8 cellular contexts compared by ENCODE assay signal in the genomic region with DNA sequence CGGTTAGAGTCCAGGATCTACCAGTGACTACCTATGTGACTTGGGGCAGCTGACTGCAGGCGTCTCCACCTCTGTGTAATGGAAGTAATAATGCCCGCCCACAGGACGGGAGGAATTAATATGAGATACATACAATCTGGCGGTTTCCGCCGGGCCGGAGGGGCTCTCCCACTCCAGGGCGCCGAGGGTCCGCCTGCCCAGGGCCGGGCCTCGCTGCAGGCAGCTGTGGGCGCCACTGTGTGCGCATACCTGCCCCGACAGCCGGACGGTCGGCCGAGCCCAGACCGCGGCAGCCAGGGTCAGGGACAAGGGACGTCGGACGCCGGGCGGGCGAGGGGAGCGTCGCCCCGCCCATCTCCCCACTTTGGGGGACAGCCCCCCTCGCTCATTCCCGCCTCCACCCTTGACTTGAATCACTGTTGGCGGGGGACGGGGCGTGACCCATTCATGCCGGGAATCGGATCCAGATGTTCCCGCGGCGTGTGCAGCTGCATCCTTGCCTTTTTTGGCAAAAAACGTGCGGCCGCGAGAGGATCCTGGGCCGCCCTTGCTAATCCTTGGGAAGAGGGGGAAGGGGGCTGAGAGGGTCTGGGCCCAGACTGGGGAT. TPM values are rescaled to one million over a fixed set of nuclear protein-coding genes. Genes with fewer than 3 reads are reported as not detected.
DNase-seq lines count a peak whose midpoint lies in the region; ATAC-seq and TF ChIP-seq lines count a peak whose summit lies in the region.

No MANE protein-coding gene starts in this region.

- no peak overlapping the region for H4K8ac ChIP-seq in neuronal stem cell (ENCODE audit: low read depth, low read length)

- H4K91ac ChIP-seq in neuronal stem cell (ENCODE audit: low read depth, low read length, poor library complexity), result no peak overlapping the region

- WGBS in neuronal stem cell (ENCODE audit: extremely low coverage in 2 of 2, insufficient read length in 2 of 2, insufficient replicate concordance in 1 of 2), 2 donors, result no CpG with 5 or more reads among the region's 46 CpGs

- H2BK12ac ChIP-seq in neuronal stem cell (ENCODE audit: low read length), result no peak overlapping the region

- no peaks in the 10 kb centered on the region for H3K27me3 ChIP-seq in neuronal stem cell (ENCODE audit: control insufficient read depth in 3 of 3, insufficient read depth in 3 of 3, low read depth in 1 of 3, low read length in 3 of 3)

- H3K27ac ChIP-seq in neuronal stem cell (replicated peaks; ENCODE audit: low read length), result no peak overlapping the region

- H2AFZ ChIP-seq in neuronal stem cell (ENCODE audit: low read length), result no peak overlapping the region

- H3K9me3 Mint-ChIP-seq in activated CD8-positive, alpha-beta memory T cell treated with anti-CD3 and anti-CD28 coated beads, Interleukin-2, amount 10 ng/mL, durations not matched to agents 7 days and 5 days (ENCODE audit: low read depth), result no peaks in the 10 kb centered on the region
- no peaks in the 10 kb centered on the region for H3K9me3 Mint-ChIP-seq in activated CD8-positive, alpha-beta T cell treated with anti-CD3 and anti-CD28 coated beads for 36 hours

- H2BK5ac ChIP-seq in neuronal stem cell (ENCODE audit: low read length), result no peak overlapping the region

- H3K18ac ChIP-seq in neuronal stem cell (ENCODE audit: low read length), result peak overlapping the region; percentile 95

- H3K4me3 Mint-ChIP-seq in activated CD8-positive, alpha-beta memory T cell treated with anti-CD3 and anti-CD28 coated beads, Interleukin-2, amount 10 ng/mL, durations not matched to agents 7 days and 5 days, result peak overlapping the region; percentile 55
- H3K4me3 Mint-ChIP-seq in activated CD8-positive, alpha-beta T cell treated with anti-CD3 and anti-CD28 coated beads for 36 hours, result peak overlapping the region; percentile 50

- H3K4ac ChIP-seq in neuronal stem cell (ENCODE audit: low read length), result no peak overlapping the region

- no peaks in the 10 kb centered on the region for H3K27me3 Mint-ChIP-seq in activated CD8-positive, alpha-beta memory T cell treated with anti-CD3 and anti-CD28 coated beads, Interleukin-2, amount 10 ng/mL, durations not matched to agents 7 days and 5 days
- no peaks in the 10 kb centered on the region for H3K27me3 Mint-ChIP-seq in activated CD8-positive, alpha-beta T cell treated with anti-CD3 and anti-CD28 coated beads for 36 hours

- no peak for DNase-seq in activated CD8-positive, alpha-beta memory T cell treated with anti-CD3 and anti-CD28 coated beads, Interleukin-2, amount 10 ng/mL, durations not matched to agents 7 days and 5 days
- no peak for DNase-seq in activated CD8-positive, alpha-beta memory T cell treated with anti-CD3 and anti-CD28 coated beads, Interleukin-2, amount 50 U/mL, for 4 hours
- DNase-seq in activated CD8-positive, alpha-beta T cell treated with anti-CD3 and anti-CD28 coated beads for 36 hours, result peak; percentile 81
- peak; percentile 87 for DNase-seq in fibroblast of villous mesenchyme (ENCODE audit: low read depth)
- peak; percentile 61 for DNase-seq in neuronal stem cell (ENCODE audit: low spot score)
- DNase-seq in middle frontal gyrus (ENCODE audit: extremely low spot score, low spot score), result no peak

- peak overlapping the region; percentile 80 for H3K23ac ChIP-seq in neuronal stem cell (ENCODE audit: low read depth, low read length, poor library complexity)

- peak; percentile 62 for ATAC-seq in activated CD8-positive, alpha-beta memory T cell treated with anti-CD3 and anti-CD28 coated beads, Interleukin-2, amount 10 ng/mL, durations not matched to agents 7 days and 5 days
- ATAC-seq in activated CD8-positive, alpha-beta T cell treated with anti-CD3 and anti-CD28 coated beads for 36 hours, result peak; percentile 78
- ATAC-seq in GM18517 (IDR thresholded peaks at IDR 0.05; ENCODE audit: unreplicated experiment) (no peak), GM18861 (IDR thresholded peaks at IDR 0.05; ENCODE audit: unreplicated experiment) (no peak)

- CTCF ChIA-PET in activated CD8-positive, alpha-beta memory T cell treated with anti-CD3 and anti-CD28 coated beads, Interleukin-2, amount 10 ng/mL, durations not matched to agents 7 days and 5 days (lab: Charles Lee), result interaction anchor here (0.6 to 8.3 kb wide), 2 partner anchors 16 to 78 kb away, joined by 4 to 87 read pairs; a partner anchor contains a TSS
- CTCF ChIA-PET in activated CD8-positive, alpha-beta T cell treated with anti-CD3 and anti-CD28 coated beads for 36 hours (lab: Charles Lee), result interaction anchor here (1.0 to 8.2 kb wide), 4 partner anchors 16 to 72 kb away, joined by 3 to 99 read pairs (median 4); a partner anchor contains a TSS

- peaks cover 7% of the 10 kb centered on the region for H3K36me3 Mint-ChIP-seq in activated CD8-positive, alpha-beta memory T cell treated with anti-CD3 and anti-CD28 coated beads, Interleukin-2, amount 10 ng/mL, durations not matched to agents 7 days and 5 days
- peaks cover 35% of the 10 kb centered on the region for H3K36me3 Mint-ChIP-seq in activated CD8-positive, alpha-beta T cell treated with anti-CD3 and anti-CD28 coated beads for 36 hours (ENCODE audit: low read depth)

- H3K4me3 ChIP-seq in fibroblast of villous mesenchyme (ENCODE audit: low read depth, low read length) (peak overlapping the region; percentile 45), neuronal stem cell (ENCODE audit: low read length in 2 of 2) (peak overlapping the region in 1 of 2 donors; percentile 74)

- POLR2A ChIA-PET in activated CD8-positive, alpha-beta T cell treated with anti-CD3 and anti-CD28 coated beads for 36 hours (lab: Charles Lee), result interaction anchor here (0.7 to 14.5 kb wide), 3 partner anchors 8 to 32 kb away, joined by 3 to 114 read pairs (median 3); a partner anchor contains a TSS

- H3K36me3 ChIP-seq in neuronal stem cell (replicated peaks in 1 of 2; ENCODE audit: control insufficient read depth in 2 of 2, insufficient read depth in 2 of 2, low read length in 2 of 2), result peaks cover 20 to 33% of the 10 kb centered on the region in 2 donors

- no peak overlapping the region for H2BK15ac ChIP-seq in neuronal stem cell (ENCODE audit: low read length)

- peak overlapping the region; percentile 82 for H3K9ac ChIP-seq in neuronal stem cell (ENCODE audit: low read depth, low read length, poor library complexity)

- peak overlapping the region; percentile 54 for H3K27ac Mint-ChIP-seq in activated CD8-positive, alpha-beta memory T cell treated with anti-CD3 and anti-CD28 coated beads, Interleukin-2, amount 10 ng/mL, durations not matched to agents 7 days and 5 days
- peak overlapping the region; percentile 74 for H3K27ac Mint-ChIP-seq in activated CD8-positive, alpha-beta T cell treated with anti-CD3 and anti-CD28 coated beads for 36 hours

- H2BK120ac ChIP-seq in neuronal stem cell (ENCODE audit: low read depth, low read length), result no peak overlapping the region

- no peaks in the 10 kb centered on the region for H3K79me1 ChIP-seq in neuronal stem cell (ENCODE audit: low read depth, low read length)

- intact Hi-C loops in activated CD8-positive, alpha-beta T cell treated with anti-CD3 and anti-CD28 coated beads for 36 hours (cut with micrococcal nuclease), result no loop called here

- H3K4me1 ChIP-seq in neuronal stem cell (ENCODE audit: control insufficient read depth in 2 of 2, insufficient read depth in 1 of 2, low read depth in 1 of 2, low read length in 2 of 2), result peaks cover 17 to 21% of the 10 kb centered on the region in 2 donors

- H3K4me2 ChIP-seq in neuronal stem cell (ENCODE audit: insufficient read depth, low read length, poor library complexity, severe bottlenecking), result peak overlapping the region; percentile 68

- H3K4me1 Mint-ChIP-seq in activated CD8-positive, alpha-beta memory T cell treated with anti-CD3 and anti-CD28 coated beads, Interleukin-2, amount 10 ng/mL, durations not matched to agents 7 days and 5 days, result peaks cover 34% of the 10 kb centered on the region
- H3K4me1 Mint-ChIP-seq in activated CD8-positive, alpha-beta T cell treated with anti-CD3 and anti-CD28 coated beads for 36 hours (ENCODE audit: low read depth), result peaks cover 46% of the 10 kb centered on the region

- no peak for TF ChIP-seq CTCF in activated CD8-positive, alpha-beta T cell treated with anti-CD3 and anti-CD28 coated beads for 36 hours (IDR thresholded peaks at IDR 0.05)
- TF ChIP-seq CTCF in fibroblast of villous mesenchyme (IDR thresholded peaks at IDR 0.05; ENCODE audit: insufficient read depth, low read depth, low read length), result no peak

- peak overlapping the region; percentile 64 for H2AK5ac ChIP-seq in neuronal stem cell (ENCODE audit: low read depth, low read length)

- H3K14ac ChIP-seq in neuronal stem cell (ENCODE audit: low read length), result no peak overlapping the region

- no peaks in the 10 kb centered on the region for H3K9me3 ChIP-seq in neuronal stem cell (replicated peaks in 1 of 2; ENCODE audit: control insufficient read depth in 2 of 2, insufficient read depth in 1 of 2, low read depth in 1 of 2, low read length in 2 of 2)

RNA-seq across cellular contexts. Expression of a gene that starts 6.1 kb away (rescaled TPM):
- 100 to 1,000 TPM in 1 of 2 experiments, 10 to 100 TPM in 1; 70.1 to 104 TPM for total RNA-seq in activated CD8-positive, alpha-beta memory T cell treated with anti-CD3 and anti-CD28 coated beads, Interleukin-2, amount 10 ng/mL, durations not matched to agents 7 days and 5 days
- 10 to 100 TPM; 94.9 to 96.7 TPM for total RNA-seq in activated CD8-positive, alpha-beta T cell treated with anti-CD3 and anti-CD28 coated beads for 36 hours
- 108 and 116 TPM in 2 replicates for total RNA-seq in fibroblast of villous mesenchyme
- polyA plus RNA-seq in neuronal stem cell (2013, experiment 1 of 2), result 53.3 TPM
- 50.9 TPM for polyA plus RNA-seq in neuronal stem cell (2013, experiment 2 of 2)

RNA-seq across cellular contexts. Expression of a gene that starts 9.4 kb away (rescaled TPM):
- total RNA-seq in activated CD8-positive, alpha-beta memory T cell treated with anti-CD3 and anti-CD28 coated beads, Interleukin-2, amount 10 ng/mL, durations not matched to agents 7 days and 5 days, result 10 to 100 TPM; 13.5 to 14.5 TPM
- total RNA-seq in activated CD8-positive, alpha-beta T cell treated with anti-CD3 and anti-CD28 coated beads for 36 hours, result 10 to 100 TPM; 26.6 to 26.7 TPM
- total RNA-seq in fibroblast of villous mesenchyme, result 25.5 and 33.2 TPM in 2 replicates
- polyA plus RNA-seq in neuronal stem cell (2013, experiment 1 of 2), result 26.5 TPM
- 25.9 TPM for polyA plus RNA-seq in neuronal stem cell (2013, experiment 2 of 2)

RNA-seq across cellular contexts. Expression of a gene that starts 16.7 kb away (rescaled TPM):
- 10 to 100 TPM; 32.4 to 49.6 TPM for total RNA-seq in activated CD8-positive, alpha-beta memory T cell treated with anti-CD3 and anti-CD28 coated beads, Interleukin-2, amount 10 ng/mL, durations not matched to agents 7 days and 5 days
- total RNA-seq in activated CD8-positive, alpha-beta T cell treated with anti-CD3 and anti-CD28 coated beads for 36 hours, result 10 to 100 TPM; 58.1 to 60.6 TPM
- total RNA-seq in fibroblast of villous mesenchyme, result 49.6 and 55.7 TPM in 2 replicates
- 52.4 TPM for polyA plus RNA-seq in neuronal stem cell (2013, experiment 1 of 2)
- 53.8 TPM for polyA plus RNA-seq in neuronal stem cell (2013, experiment 2 of 2)

RNA-seq across cellular contexts. Expression of a gene that starts 49.0 kb away (rescaled TPM):
- total RNA-seq in activated CD8-positive, alpha-beta memory T cell treated with anti-CD3 and anti-CD28 coated beads, Interleukin-2, amount 10 ng/mL, durations not matched to agents 7 days and 5 days, result 10 to 100 TPM; 37.6 to 39.9 TPM
- total RNA-seq in activated CD8-positive, alpha-beta T cell treated with anti-CD3 and anti-CD28 coated beads for 36 hours, result 10 to 100 TPM; 27.7 to 29.1 TPM
- total RNA-seq in fibroblast of villous mesenchyme, result 31.1 and 35.1 TPM in 2 replicates
- 9.2 TPM for polyA plus RNA-seq in neuronal stem cell (2013, experiment 1 of 2)
- 9.3 TPM for polyA plus RNA-seq in neuronal stem cell (2013, experiment 2 of 2)

RNA-seq across cellular contexts. Expression of a gene that starts 50.7 kb away (rescaled TPM):
- total RNA-seq in activated CD8-positive, alpha-beta memory T cell treated with anti-CD3 and anti-CD28 coated beads, Interleukin-2, amount 10 ng/mL, durations not matched to agents 7 days and 5 days, result under 1 TPM in 1 of 2 experiments, not detected in 1; 0.09 TPM
- total RNA-seq in activated CD8-positive, alpha-beta T cell treated with anti-CD3 and anti-CD28 coated beads for 36 hours, result under 1 TPM in 1 of 2 experiments, not detected in 1; 0.16 TPM
- total RNA-seq in fibroblast of villous mesenchyme, result under 0.01 TPM in 1 of 2 replicates, not detected in the other
- polyA plus RNA-seq in neuronal stem cell (2013, experiment 1 of 2), result 34.6 TPM
- 34.4 TPM for polyA plus RNA-seq in neuronal stem cell (2013, experiment 2 of 2)

Comparison
In these comparisons a context has a peak if more than half of its experiments do, and no peak if none do; other contexts are left out.
1. ATAC-seq: peak in activated CD8-positive, alpha-beta memory T cell treated with anti-CD3 and anti-CD28 coated beads, Interleukin-2, amount 10 ng/mL, durations not matched to agents 7 days and 5 days (single experiment) and activated CD8-positive, alpha-beta T cell treated with anti-CD3 and anti-CD28 coated beads for 36 hours (single experiment); none in GM18517 (single experiment) and GM18861 (single experiment).
2. DNase-seq: peak in activated CD8-positive, alpha-beta T cell treated with anti-CD3 and anti-CD28 coated beads for 36 hours (single experiment), fibroblast of villous mesenchyme (single experiment) and neuronal stem cell (single experiment); none in activated CD8-positive, alpha-beta memory T cell treated with anti-CD3 and anti-CD28 coated beads, Interleukin-2, amount 10 ng/mL, durations not matched to agents 7 days and 5 days (single experiment), activated CD8-positive, alpha-beta memory T cell treated with anti-CD3 and anti-CD28 coated beads, Interleukin-2, amount 50 U/mL, for 4 hours (single experiment) and middle frontal gyrus (single experiment).